Comparison of ENCODE assay signal across 9 cellular contexts in genomic region chr12:53999596-54000104, GRCh38. TPM values are rescaled to one million over a fixed set of nuclear protein-coding genes. Genes with fewer than 3 reads are reported as not detected.
A peak's percentile ranks its signal among the peaks of the same experiment; 100 is the strongest.
DNase-seq lines count a peak whose midpoint lies in the region; ATAC-seq and TF ChIP-seq lines count a peak whose summit lies in the region.
"Had no signal": no experiment of that assay in that cellular context is flagged by ENCODE, and none has a peak within 500 bp of the region (broad histone marks: within the 10 kb centered on the region; RNA-seq: fewer than 3 reads in every experiment).

No MANE protein-coding gene starts in this region.

- no peak for TF ChIP-seq CTCF in astrocyte of the spinal cord (IDR thresholded peaks at IDR 0.05; ENCODE audit: low read depth, low read length)
- no peak for TF ChIP-seq CTCF in nephron progenitor cell (IDR thresholded peaks at IDR 0.05)

- peak; percentile 36 for DNase-seq in DMS79 treated with DMSO at 0.1 percent for 48 hours (lab: John Stamatoyannopoulos, UW)
- peak; percentile 77 for DNase-seq in M059J (ENCODE audit: low read depth)
- DNase-seq in astrocyte of the spinal cord (ENCODE audit: low read depth, low spot score): peak; percentile 78
- peak; percentile 61 for DNase-seq in nephron progenitor cell
- no peak for DNase-seq in NCI-H2171 treated with DMSO at 0.1 percent for 48 hours (lab: John Stamatoyannopoulos, UW)
- DNase-seq in superior temporal gyrus (ENCODE audit: extremely low spot score): no peak
- DNase-seq in NCI-H2171 (lab: John Stamatoyannopoulos, UW): no peak

- no peak for ATAC-seq in GM21529 (IDR thresholded peaks at IDR 0.05; ENCODE audit: unreplicated experiment)

- peaks cover 55% of the 10 kb centered on the region for H3K4me1 Mint-ChIP-seq in nephron progenitor cell

- H3K9me3 Mint-ChIP-seq in nephron progenitor cell: no peaks in the 10 kb centered on the region

- peak overlapping the region; percentile 97 for H3K27ac Mint-ChIP-seq in nephron progenitor cell

- in situ Hi-C loops in astrocyte of the spinal cord (cut with HindIII; ENCODE audit: low sequenced_read_pairs): loop anchor here (25.0 kb wide), 1 partner anchor 188 kb away; the partner anchor contains the start of gene SMUG1

- peak overlapping the region; percentile 55 for H3K4me3 ChIP-seq in astrocyte of the spinal cord (ENCODE audit: low read depth, low read length)

- peaks cover 12% of the 10 kb centered on the region for H3K27me3 Mint-ChIP-seq in nephron progenitor cell (ENCODE audit: low read depth, poor library complexity)

- peaks cover 51% of the 10 kb centered on the region for H3K36me3 Mint-ChIP-seq in nephron progenitor cell (ENCODE audit: low read depth)

- H3K4me3 Mint-ChIP-seq in nephron progenitor cell: peak overlapping the region; percentile 98

RNA-seq across cellular contexts. Expression of gene HOXC9, which starts 0.3 kb away (rescaled TPM):
- 4.9 and 5.7 TPM in 2 replicates for total RNA-seq in M059J (2014; rRNA removed; shearing (Covaris generic))
- total RNA-seq: T-helper 1 cell treated with Interleukin-12 subunit alpha and Interleukin-12 subunit beta and Interleukin-4 antibody, amounts not matched to agents 30 ng/mL and 1 ng/mL, for 36 hours had no signal

RNA-seq across cellular contexts. Expression of gene HOXC8, which starts 9.1 kb away (rescaled TPM):
- 0.84 and 1.2 TPM in 2 replicates for total RNA-seq in M059J (2014; rRNA removed; shearing (Covaris generic))
- total RNA-seq: T-helper 1 cell treated with Interleukin-12 subunit alpha and Interleukin-12 subunit beta and Interleukin-4 antibody, amounts not matched to agents 30 ng/mL and 1 ng/mL, for 36 hours had no signal

RNA-seq across cellular contexts. Expression of gene HOXC10, which starts 14.7 kb away (rescaled TPM):
- total RNA-seq in M059J (2014; rRNA removed; shearing (Covaris generic)): 15.0 and 15.3 TPM in 2 replicates
- total RNA-seq: T-helper 1 cell treated with Interleukin-12 subunit alpha and Interleukin-12 subunit beta and Interleukin-4 antibody, amounts not matched to agents 30 ng/mL and 1 ng/mL, for 36 hours had no signal

RNA-seq across cellular contexts. Expression of gene HOTAIR, which starts 24.9 kb away (rescaled TPM):
- 5.0 and 7.4 TPM in 2 replicates for total RNA-seq in M059J (2014; rRNA removed; shearing (Covaris generic))
- total RNA-seq: T-helper 1 cell treated with Interleukin-12 subunit alpha and Interleukin-12 subunit beta and Interleukin-4 antibody, amounts not matched to agents 30 ng/mL and 1 ng/mL, for 36 hours had no signal

RNA-seq across cellular contexts. Expression of gene HOXC11, which starts 26.7 kb away (rescaled TPM):
- total RNA-seq in M059J (2014; rRNA removed; shearing (Covaris generic)): 1.7 and 1.9 TPM in 2 replicates
- total RNA-seq: T-helper 1 cell treated with Interleukin-12 subunit alpha and Interleukin-12 subunit beta and Interleukin-4 antibody, amounts not matched to agents 30 ng/mL and 1 ng/mL, for 36 hours had no signal

Comparison
In these comparisons a context has a peak if more than half of its experiments do, and no peak if none do; other contexts are left out.
1. DNase-seq: peak in DMS79 treated with DMSO at 0.1 percent for 48 hours (single experiment), M059J (single experiment), astrocyte of the spinal cord (single experiment) and nephron progenitor cell (single experiment); none in NCI-H2171 treated with DMSO at 0.1 percent for 48 hours (single experiment), superior temporal gyrus (single experiment) and NCI-H2171 (single experiment).